Comparison of ENCODE assay signal across 12 cellular contexts in the genomic region with DNA sequence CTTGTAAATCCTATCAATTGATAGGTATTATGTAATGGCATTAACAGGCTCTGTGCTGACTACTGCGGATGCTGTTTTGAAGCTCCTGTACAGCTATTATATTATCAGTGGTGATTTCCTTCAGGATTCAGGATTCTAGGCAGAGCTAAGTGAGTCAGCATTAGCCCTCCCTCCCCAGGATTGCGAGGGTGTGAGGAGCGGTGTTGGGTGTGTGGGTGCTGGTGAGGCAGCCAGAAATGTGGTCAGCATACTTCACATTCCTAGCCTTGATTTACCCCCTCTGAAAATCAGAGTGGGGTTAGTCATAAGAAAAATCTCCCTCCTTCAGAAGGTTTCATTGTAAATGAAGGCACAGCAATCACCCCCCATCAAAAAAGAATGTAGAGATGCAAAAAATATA.
DNase-seq lines count a peak whose midpoint lies in the region; ATAC-seq and TF ChIP-seq lines count a peak whose summit lies in the region.
"Had no signal": no experiment of that assay in that cellular context is flagged by ENCODE, and none has a peak within 500 bp of the region (broad histone marks: within the 10 kb centered on the region; RNA-seq: fewer than 3 reads in every experiment).

No MANE protein-coding gene starts in this region.

- H3K27me3 Mint-ChIP-seq in type B pancreatic cell (peaks cover 5% of the 10 kb centered on the region), natural killer cell (ENCODE audit: low read depth in 2 of 2) (no peaks in the 10 kb centered on the region), glutamatergic neuron (ENCODE audit: unreplicated experiment) (no peaks in the 10 kb centered on the region)

- H3K27ac Mint-ChIP-seq in type B pancreatic cell (peak overlapping the region; percentile 67), natural killer cell (no peak overlapping the region), glutamatergic neuron (ENCODE audit: unreplicated experiment) (no peak overlapping the region)
- H3K27ac Mint-ChIP-seq: activated CD8-positive, alpha-beta T cell treated with anti-CD3 and anti-CD28 coated beads for 36 hours; activated naive CD8-positive, alpha-beta T cell treated with anti-CD3 and anti-CD28 coated beads for 36 hours had no signal

- TF ChIP-seq CTCF in hepatocyte (IDR thresholded peaks at IDR 0.05; ENCODE audit: poor library complexity) (no peak), type B pancreatic cell (conservative IDR thresholded peaks at IDR 0.05) (no peak), natural killer cell (IDR thresholded peaks at IDR 0.05) (no peak), glutamatergic neuron (IDR thresholded peaks at IDR 0.05; ENCODE audit: partially characterized antibody, unreplicated experiment) (no peak), BE2C (IDR thresholded peaks at IDR 0.05; ENCODE audit: low read depth, low read length) (no peak)

- no peaks in the 10 kb centered on the region for H3K36me3 ChIP-seq in hepatocyte (replicated peaks; ENCODE audit: insufficient read depth, low read depth)
- no peaks in the 10 kb centered on the region for H3K36me3 ChIP-seq in BE2C
- H3K36me3 ChIP-seq: SJCRH30 had no signal

- H3K9me3 ChIP-seq in hepatocyte (ENCODE audit: low read depth) (no peaks in the 10 kb centered on the region), BE2C (no peaks in the 10 kb centered on the region)
- H3K9me3 ChIP-seq: SJCRH30 had no signal

- no peak overlapping the region for H3K27ac ChIP-seq in hepatocyte
- H3K27ac ChIP-seq: SJCRH30 had no signal

- no peak overlapping the region for H3K4me3 ChIP-seq in hepatocyte
- H3K4me3 ChIP-seq in BE2C (ENCODE audit: low read depth, low read length): no peak overlapping the region
- H3K4me3 ChIP-seq: SJCRH30 had no signal

- WGBS in hepatocyte (ENCODE audit: low lambda C conversion rate, missing lambda C conversion rate): 30% methylated on average over 3 of the region's 3 CpGs

- no peaks in the 10 kb centered on the region for H3K9me2 ChIP-seq in hepatocyte (replicated peaks; ENCODE audit: insufficient read depth)

- H3K4me2 ChIP-seq in hepatocyte: no peak overlapping the region

- H3K9me3 Mint-ChIP-seq in type B pancreatic cell (peaks cover 9% of the 10 kb centered on the region), natural killer cell (peaks cover 0 to 2% of the 10 kb centered on the region in 2 donors), glutamatergic neuron (ENCODE audit: unreplicated experiment) (no peaks in the 10 kb centered on the region)

- intact Hi-C loops in natural killer cell (cut with micrococcal nuclease): no loop called here

- H3K4me3 Mint-ChIP-seq in type B pancreatic cell: no peak overlapping the region
- H3K4me3 Mint-ChIP-seq in natural killer cell: no peak overlapping the region
- no peak overlapping the region for H3K4me3 Mint-ChIP-seq in glutamatergic neuron (ENCODE audit: unreplicated experiment)
- H3K4me3 Mint-ChIP-seq: activated CD8-positive, alpha-beta T cell treated with anti-CD3 and anti-CD28 coated beads for 36 hours; activated naive CD8-positive, alpha-beta T cell treated with anti-CD3 and anti-CD28 coated beads for 36 hours had no signal

- H4K20me1 ChIP-seq in hepatocyte (ENCODE audit: insufficient read depth, poor library complexity, severe bottlenecking): no peaks in the 10 kb centered on the region

- H3K4me1 ChIP-seq in hepatocyte (ENCODE audit: insufficient read depth): peaks cover 6% of the 10 kb centered on the region
- no peaks in the 10 kb centered on the region for H3K4me1 ChIP-seq in BE2C
- H3K4me1 ChIP-seq: SJCRH30 had no signal

- no peak for ATAC-seq in natural killer cell
- ATAC-seq in GM21576 (IDR thresholded peaks at IDR 0.05; ENCODE audit: unreplicated experiment): no peak
- ATAC-seq: activated CD8-positive, alpha-beta T cell treated with anti-CD3 and anti-CD28 coated beads for 36 hours had no signal

- H3K36me3 Mint-ChIP-seq in type B pancreatic cell: no peaks in the 10 kb centered on the region
- H3K36me3 Mint-ChIP-seq in natural killer cell: no peaks in the 10 kb centered on the region
- no peaks in the 10 kb centered on the region for H3K36me3 Mint-ChIP-seq in glutamatergic neuron (ENCODE audit: unreplicated experiment)
- H3K36me3 Mint-ChIP-seq: activated naive CD8-positive, alpha-beta T cell treated with anti-CD3 and anti-CD28 coated beads for 36 hours had no signal

- DNase-seq in HCEC 1CT (peak; percentile 93), amniotic stem cell (lab: John Stamatoyannopoulos, UW) (peak; percentile 36), hepatocyte (ENCODE audit: low spot score) (peak; percentile 9), type B pancreatic cell (ENCODE audit: extremely low spot score, unreplicated experiment) (no peak), natural killer cell (no peak), glutamatergic neuron (no peak), BE2C (no peak)
- DNase-seq: activated CD8-positive, alpha-beta T cell treated with anti-CD3 and anti-CD28 coated beads for 36 hours; activated naive CD8-positive, alpha-beta T cell treated with anti-CD3 and anti-CD28 coated beads for 36 hours; erythroblast had no signal

- H3K27me3 ChIP-seq in hepatocyte: no peaks in the 10 kb centered on the region
- H3K27me3 ChIP-seq in BE2C: no peaks in the 10 kb centered on the region; the same call in 1 of the 2 replicates
- H3K27me3 ChIP-seq: SJCRH30 had no signal

- no peaks in the 10 kb centered on the region for H3K79me2 ChIP-seq in hepatocyte

- H3K4me1 Mint-ChIP-seq in type B pancreatic cell (ENCODE audit: unreplicated experiment): no peaks in the 10 kb centered on the region
- H3K4me1 Mint-ChIP-seq in natural killer cell: no peaks in the 10 kb centered on the region
- no peaks in the 10 kb centered on the region for H3K4me1 Mint-ChIP-seq in glutamatergic neuron (ENCODE audit: low read depth, unreplicated experiment)
- H3K4me1 Mint-ChIP-seq: activated naive CD8-positive, alpha-beta T cell treated with anti-CD3 and anti-CD28 coated beads for 36 hours had no signal

- no peak overlapping the region for H2AFZ ChIP-seq in hepatocyte

Comparison
In these comparisons a context has a peak if more than half of its experiments do, and no peak if none do; other contexts are left out.
1. DNase-seq: peak in HCEC 1CT (single experiment), amniotic stem cell (single experiment) and hepatocyte (single experiment); none in type B pancreatic cell (single experiment), natural killer cell (single experiment), glutamatergic neuron (single experiment) and BE2C (single experiment).